20 cellular contexts compared by ENCODE assay signal in genomic region chrX:102858826-102859627, GRCh38.
A peak's percentile ranks its signal among the peaks of the same experiment; 100 is the strongest.
DNase-seq lines count a peak whose midpoint lies in the region; ATAC-seq and FAIRE-seq lines count a peak whose summit lies in the region.
"Had no signal": no experiment of that assay in that cellular context is flagged by ENCODE, and none has a peak within 500 bp of the region (broad histone marks: within the 10 kb centered on the region; RNA-seq: fewer than 3 reads in every experiment).

No MANE protein-coding gene starts in this region.

- peak; percentile 72 for FAIRE-seq in GM19239 (lab: Jason Lieb, UNC)
- FAIRE-seq: D721Med had no signal

- H3K4me1 ChIP-seq in BLaER1 = peaks cover 16% of the 10 kb centered on the region

- peak overlapping the region; percentile 43; the same call in 1 of the 2 replicates for H3K27ac ChIP-seq in BLaER1
- H3K27ac ChIP-seq: HL-60, VCaP had no signal

- no peak for DNase-seq in GM19239 (ENCODE audit: insufficient read length, low spot score)
- DNase-seq in NCI-H82 (lab: John Stamatoyannopoulos, UW) = peak; percentile 54
- peak; percentile 8 for DNase-seq in dermis blood vessel endothelial cell
- no peak for DNase-seq in AG20443 (ENCODE audit: low spot score)
- no peak for DNase-seq in SW 1271 (lab: John Stamatoyannopoulos, UW)
- DNase-seq in ecto neural progenitor cell (ENCODE audit: low spot score) = no peak
- DNase-seq: activated CD4-positive, alpha-beta memory T cell treated with anti-CD3 and anti-CD28 coated beads, Interleukin-2, amount 10 ng/mL, durations not matched to agents 7 days and 5 days; activated naive CD4-positive, alpha-beta T cell treated with anti-CD3 and anti-CD28 coated beads, Interleukin-2, amount 50 U/mL, for 16 hours; activated T-cell treated with anti-CD3 and anti-CD28 coated beads, Interleukin-2, amount 50 U/mL, for 4 hours; hypothalamus; midbrain; NCI-H1092 treated with DMSO at 0.1 percent for 48 hours; NCI-H226; stimulated activated CD4-positive, alpha-beta T cell treated with anti-CD3 and anti-CD28 coated beads, Interleukin-12 subunit alpha, Interleukin-12 subunit beta, amount 100 ng/mL, for 4 hours had no signal

- no peaks in the 10 kb centered on the region for H3K27me3 ChIP-seq in BLaER1

- peaks cover 12% of the 10 kb centered on the region for H3K9me3 ChIP-seq in BLaER1

- H4K20me1 ChIP-seq in BLaER1 = no peaks in the 10 kb centered on the region

- no peak overlapping the region for H3K4me3 ChIP-seq in BLaER1

- peak overlapping the region; percentile 55 for H3K4me2 ChIP-seq in BLaER1

- H3K36me3 ChIP-seq in BLaER1 = no peaks in the 10 kb centered on the region

- H3K9ac ChIP-seq in BLaER1 = no peak overlapping the region

- ATAC-seq in HG03280 (IDR thresholded peaks at IDR 0.05; ENCODE audit: unreplicated experiment) = no peak
- ATAC-seq: activated T-cell treated with anti-CD3 and anti-CD28 coated beads, Interleukin-2, amount 50 U/mL, for 4 hours; Right ventricle myocardium inferior had no signal

Comparison
In these comparisons a context has a peak if more than half of its experiments do, and no peak if none do; other contexts are left out.
1. DNase-seq: peak in NCI-H82 (single experiment) and dermis blood vessel endothelial cell (single experiment); none in GM19239 (single experiment), AG20443 (single experiment), SW 1271 (0 of 2) and ecto neural progenitor cell (single experiment).